Comparison of ENCODE assay signal across 17 cellular contexts in genomic region chr2:2325538-2325937, GRCh38. TPM values are rescaled to one million over a fixed set of nuclear protein-coding genes. Genes with fewer than 3 reads are reported as not detected.
DNase-seq lines count a peak whose midpoint lies in the region; ATAC-seq, FAIRE-seq and TF ChIP-seq lines count a peak whose summit lies in the region.
"Had no signal": no experiment of that assay in that cellular context is flagged by ENCODE, and none has a peak within 500 bp of the region (broad histone marks: within the 10 kb centered on the region; RNA-seq: fewer than 3 reads in every experiment).

No MANE protein-coding gene starts in this region.

- H3K36me3 ChIP-seq in kidney (ENCODE audit: control insufficient read depth in 1 of 2, insufficient read depth in 2 of 2, low read length in 2 of 2), result no peaks in the 10 kb centered on the region
- H3K36me3 ChIP-seq: upper lobe of left lung had no signal

- H3K9me3 ChIP-seq in kidney (ENCODE audit: control insufficient read depth in 1 of 2, low read length in 2 of 2), result no peaks in the 10 kb centered on the region
- H3K9me3 ChIP-seq: upper lobe of left lung had no signal

- H3K4me3 ChIP-seq in dorsolateral prefrontal cortex (peak overlapping the region in 58 of 59 donors; percentile 13 to 65 (median 48)), kidney (ENCODE audit: low read length in 2 of 2) (no peak overlapping the region)
- H3K4me3 ChIP-seq: upper lobe of left lung had no signal

- intact Hi-C loops in dorsolateral prefrontal cortex (cut with DNase I), result no loop called here
- intact Hi-C loops in kidney (cut with DNase I), result no loop called here

- no peak for FAIRE-seq in kidney (lab: Jason Lieb, UNC)

- peaks cover 0 to 53% (median 8%) of the 10 kb centered on the region in 45 donors for H3K27me3 ChIP-seq in dorsolateral prefrontal cortex
- H3K27me3 ChIP-seq: upper lobe of left lung had no signal

- H3K4me1 ChIP-seq in kidney (ENCODE audit: control insufficient read depth in 1 of 2, insufficient read depth in 1 of 2, low read depth in 1 of 2, low read length in 2 of 2), result no peaks in the 10 kb centered on the region
- H3K4me1 ChIP-seq: upper lobe of left lung had no signal

- peak overlapping the region in 56 of 59 donors; percentile 23 to 94 (median 80) for H3K27ac ChIP-seq in dorsolateral prefrontal cortex
- no peak overlapping the region for H3K27ac ChIP-seq in kidney (ENCODE audit: low read depth in 2 of 2, low read length in 2 of 2)
- H3K27ac ChIP-seq: upper lobe of left lung had no signal

- H3K9ac ChIP-seq in kidney (ENCODE audit: low read length in 2 of 2), result no peak overlapping the region

- no peak for ATAC-seq in GM21529 (IDR thresholded peaks at IDR 0.05; ENCODE audit: unreplicated experiment)

- no peak for TF ChIP-seq CTCF in dorsolateral prefrontal cortex (IDR thresholded peaks at IDR 0.05 in 54 of 56, conservative IDR thresholded peaks at IDR 0.05 in 2 of 56; ENCODE audit: low read depth in 1 of 56, partially characterized antibody in 56 of 56)
- TF ChIP-seq CTCF in kidney (IDR thresholded peaks at IDR 0.05; ENCODE audit: borderline replicate concordance, extremely low read depth, insufficient read depth), result no peak

- DNase-seq in ELF-1 (ENCODE audit: low read depth, low spot score) (peak; percentile 19), NCI-H187 treated with DMSO at 0.1 percent for 48 hours (lab: John Stamatoyannopoulos, UW) (peak; percentile 38), NCI-H524 (lab: John Stamatoyannopoulos, UW) (peak; percentile 62 to 86), dorsolateral prefrontal cortex (peak in 1 of 10 donors; percentile 39), T1000 (lab: John Stamatoyannopoulos, UW) (no peak), kidney (no peak), amygdala (lab: John Stamatoyannopoulos, UW) (no peak)
- DNase-seq: activated CD4-positive, alpha-beta T cell treated with anti-CD3 and anti-CD28 coated beads, Interleukin-2, amount 10 ng/mL, durations not matched to agents 7 days and 5 days; activated naive CD8-positive, alpha-beta T cell treated with anti-CD3 and anti-CD28 coated beads for 36 hours; activated T-cell treated with anti-CD3 and anti-CD28 coated beads, Interleukin-2, amount 50 U/mL, for 1 hour; SIG-M5; stimulated activated CD4-positive, alpha-beta T cell treated with anti-CD3 and anti-CD28 coated beads, Interleukin-4, amount 100 ng/mL, for 4 hours; upper lobe of left lung had no signal

RNA-seq across cellular contexts. Expression of gene MYT1L, which starts 5.5 kb away (rescaled TPM):
- 100 to 1,000 TPM; 106 to 440 (median 286) TPM for total RNA-seq in dorsolateral prefrontal cortex
- total RNA-seq in kidney, result not detected
- polyA plus RNA-seq in kidney (ENCODE audit: insufficient read depth, low read depth, low replicate concordance), result not detected
- total RNA-seq: activated CD4-positive, alpha-beta T cell treated with anti-CD3 and anti-CD28 coated beads, Interleukin-2, amount 10 ng/mL, durations not matched to agents 7 days and 5 days; cardiac septum; glomerular endothelial cell; osteocyte had no signal

Comparison
In these comparisons a context has a peak if more than half of its experiments do, and no peak if none do; other contexts are left out.
1. DNase-seq: peak in ELF-1 (single experiment), NCI-H187 treated with DMSO at 0.1 percent for 48 hours (single experiment) and NCI-H524 (2 of 2); none in T1000 (single experiment), kidney (single experiment) and amygdala (0 of 56).
2. H3K27ac ChIP-seq: peak in dorsolateral prefrontal cortex (56 of 59); none in kidney (0 of 2).
3. H3K4me3 ChIP-seq: peak in dorsolateral prefrontal cortex (58 of 59); none in kidney (0 of 2).
4. RNA of gene MYT1L, which starts 5.5 kb away (total RNA-seq): 106 to 440 TPM in dorsolateral prefrontal cortex; not detected in kidney (single experiment); every median in the first group is over 10 times any median in the second.